8 cellular contexts compared by ENCODE assay signal in genomic region chr6:95576621-95577316, GRCh38. TPM values are rescaled to one million over a fixed set of nuclear protein-coding genes. Genes with fewer than 3 reads are reported as not detected.
DNase-seq lines count a peak whose midpoint lies in the region; ATAC-seq and TF ChIP-seq lines count a peak whose summit lies in the region.

No MANE protein-coding gene starts in this region.

- H3K4me1 ChIP-seq in Peyer's patch = peaks cover 0 to 18% (median 0%) of the 10 kb centered on the region in 4 donors
- peaks cover 21% of the 10 kb centered on the region for H3K4me1 ChIP-seq in mononuclear cell (ENCODE audit: insufficient read depth, low read length)

- no peaks in the 10 kb centered on the region for H3K36me3 ChIP-seq in Peyer's patch

- no peaks in the 10 kb centered on the region for H3K27me3 ChIP-seq in Peyer's patch
- H3K27me3 ChIP-seq in dorsolateral prefrontal cortex = no peaks in the 10 kb centered on the region
- H3K27me3 ChIP-seq in mononuclear cell (ENCODE audit: insufficient read depth, low read length) = no peaks in the 10 kb centered on the region

- ATAC-seq in HG02885 (IDR thresholded peaks at IDR 0.05; ENCODE audit: poor library complexity, unreplicated experiment) = peak; percentile 27

- H3K4me3 ChIP-seq in GM12875 (ENCODE audit: low read depth, low read length) (peak overlapping the region; percentile 72), Peyer's patch (peak overlapping the region; percentile 56 to 64 (median 58)), dorsolateral prefrontal cortex (peak overlapping the region; percentile 57 to 97 (median 81)), mononuclear cell (ENCODE audit: low read length) (peak overlapping the region; percentile 82)

- intact Hi-C loops in dorsolateral prefrontal cortex (cut with DNase I) = no loop called here
- intact Hi-C loops in posterior cingulate gyrus (cut with DNase I) = no loop called here

- DNase-seq in A172 (ENCODE audit: low spot score) (peak; percentile 2), Peyer's patch (no peak), dorsolateral prefrontal cortex (no peak), posterior cingulate gyrus (no peak), NCI-H2227 treated with DMSO at 0.1 percent for 48 hours (lab: John Stamatoyannopoulos, UW) (no peak)

- TF ChIP-seq POLR2A in Peyer's patch (IDR thresholded peaks at IDR 0.05) = peak in 1 of 2 donors; percentile 18

- H3K9me3 ChIP-seq in Peyer's patch = no peaks in the 10 kb centered on the region
- H3K9me3 ChIP-seq in mononuclear cell (ENCODE audit: low read depth, low read length) = no peaks in the 10 kb centered on the region

- peak overlapping the region; percentile 78 to 87 (median 84) for H3K27ac ChIP-seq in Peyer's patch
- peak overlapping the region; percentile 63 to 98 (median 91) for H3K27ac ChIP-seq in dorsolateral prefrontal cortex

- no peak for TF ChIP-seq CTCF in GM12875 (IDR thresholded peaks at IDR 0.05; ENCODE audit: borderline replicate concordance, insufficient read depth, low read depth, low read length)
- no peak for TF ChIP-seq CTCF in Peyer's patch (IDR thresholded peaks at IDR 0.05)
- peak in 1 of 56 donors; percentile 3 for TF ChIP-seq CTCF in dorsolateral prefrontal cortex (IDR thresholded peaks at IDR 0.05 in 54 of 56, conservative IDR thresholded peaks at IDR 0.05 in 2 of 56; ENCODE audit: low read depth in 1 of 56, partially characterized antibody in 56 of 56)

RNA-seq across cellular contexts. Expression of gene MANEA, which starts 0.6 kb away (rescaled TPM):
- 9.6 and 11.3 TPM in 2 replicates for total RNA-seq in A172 (2014; rRNA removed; shearing (Covaris generic))
- total RNA-seq in Peyer's patch = 1 to 10 TPM; 4.1 to 9.2 (median 7.3) TPM
- total RNA-seq in dorsolateral prefrontal cortex = 10 to 100 TPM in 33 of 120 experiments, 1 to 10 TPM in 87; 4.6 to 14.6 (median 8.7) TPM
- total RNA-seq in mononuclear cell = 5.5 TPM
